In genomic region chr14:68346540-68347232, GRCh38 we compare ENCODE assay signal across 24 cellular contexts.
A peak's percentile ranks its signal among the peaks of the same experiment; 100 is the strongest.
DNase-seq lines count a peak whose midpoint lies in the region; ATAC-seq and TF ChIP-seq lines count a peak whose summit lies in the region.
"Had no signal": no experiment of that assay in that cellular context is flagged by ENCODE, and none has a peak within 500 bp of the region (broad histone marks: within the 10 kb centered on the region; RNA-seq: fewer than 3 reads in every experiment).

No MANE protein-coding gene starts in this region.

- H3K4me1 ChIP-seq in tibial nerve = peaks cover 0 to 20% (median 2%) of the 10 kb centered on the region in 4 donors
- H3K4me1 ChIP-seq: suprapubic skin had no signal

- no peak for TF ChIP-seq POLR2A in tibial nerve (IDR thresholded peaks at IDR 0.05)

- H3K27me3 ChIP-seq in tibial nerve = no peaks in the 10 kb centered on the region
- H3K27me3 ChIP-seq: heart left ventricle, suprapubic skin had no signal

- ATAC-seq in activated T-cell treated with anti-CD3 and anti-CD28 coated beads, Interleukin-2, amount 50 U/mL, for 72 hours (replicated peaks in 1 of 2) = no peak
- ATAC-seq: activated T-cell treated with anti-CD3 and anti-CD28 coated beads, Interleukin-2, amount 50 U/mL, for 4 hours; heart left ventricle; naive thymus-derived CD4-positive, alpha-beta T cell had no signal

- 41 to 59% methylated on average over 5 of the region's 5 CpGs for WGBS in tibial nerve, 2 donors

- H3K9me3 ChIP-seq in tibial nerve = no peaks in the 10 kb centered on the region
- H3K9me3 ChIP-seq: heart left ventricle, suprapubic skin had no signal

- H3K9me3 Mint-ChIP-seq in progenitor cell of endocrine pancreas (ENCODE audit: low read depth) = peaks cover 17% of the 10 kb centered on the region
- peaks cover 5 to 7% of the 10 kb centered on the region in 2 donors for H3K9me3 Mint-ChIP-seq in activated T-cell treated with anti-CD3 and anti-CD28 coated beads, Interleukin-2, amount 50 U/mL, for 72 hours

- H3K36me3 ChIP-seq in tibial nerve = no peaks in the 10 kb centered on the region
- H3K36me3 ChIP-seq: heart left ventricle, suprapubic skin, WERI-Rb-1 had no signal

- H3K27ac ChIP-seq in tibial nerve = peak overlapping the region in 2 of 4 donors; percentile 41 to 56
- H3K27ac ChIP-seq: heart left ventricle, suprapubic skin, WERI-Rb-1 had no signal

- peaks cover 8% of the 10 kb centered on the region for H3K4me1 Mint-ChIP-seq in progenitor cell of endocrine pancreas (ENCODE audit: low read depth)
- H3K4me1 Mint-ChIP-seq in activated T-cell treated with anti-CD3 and anti-CD28 coated beads, Interleukin-2, amount 50 U/mL, for 72 hours (ENCODE audit: low read depth) = peaks cover 6% of the 10 kb centered on the region

- H3K4me3 Mint-ChIP-seq in progenitor cell of endocrine pancreas (ENCODE audit: low read depth) = no peak overlapping the region
- H3K4me3 Mint-ChIP-seq in activated T-cell treated with anti-CD3 and anti-CD28 coated beads, Interleukin-2, amount 50 U/mL, for 72 hours = no peak overlapping the region
- H3K4me3 Mint-ChIP-seq: activated CD4-positive, alpha-beta T cell treated with anti-CD3 and anti-CD28 coated beads, Interleukin-2, amount 10 ng/mL, durations not matched to agents 7 days and 5 days; activated T-cell treated with anti-CD3 and anti-CD28 coated beads, Interleukin-2, amount 50 U/mL, for 4 hours; CD4-positive, alpha-beta memory T cell; naive thymus-derived CD4-positive, alpha-beta T cell had no signal

- peak overlapping the region; percentile 17 for H3K27ac Mint-ChIP-seq in progenitor cell of endocrine pancreas
- H3K27ac Mint-ChIP-seq in activated T-cell treated with anti-CD3 and anti-CD28 coated beads, Interleukin-2, amount 50 U/mL, for 72 hours = no peak overlapping the region
- H3K27ac Mint-ChIP-seq: activated CD4-positive, alpha-beta T cell treated with anti-CD3 and anti-CD28 coated beads, Interleukin-2, amount 10 ng/mL, durations not matched to agents 7 days and 5 days; CD4-positive, alpha-beta memory T cell had no signal

- H3K27me3 Mint-ChIP-seq in progenitor cell of endocrine pancreas = no peaks in the 10 kb centered on the region
- no peaks in the 10 kb centered on the region for H3K27me3 Mint-ChIP-seq in activated T-cell treated with anti-CD3 and anti-CD28 coated beads, Interleukin-2, amount 50 U/mL, for 72 hours (ENCODE audit: low read depth)
- H3K27me3 Mint-ChIP-seq: activated CD4-positive, alpha-beta T cell treated with anti-CD3 and anti-CD28 coated beads, Interleukin-2, amount 10 ng/mL, durations not matched to agents 7 days and 5 days; CD4-positive, alpha-beta memory T cell; naive thymus-derived CD4-positive, alpha-beta T cell had no signal

- DNase-seq in Ammon's horn (ENCODE audit: low spot score) (peak; percentile 62), amniotic epithelial cell (ENCODE audit: low read depth) (peak; percentile 45), inferior parietal cortex (ENCODE audit: extremely low spot score) (peak; percentile 43), progenitor cell of endocrine pancreas (ENCODE audit: low spot score, unreplicated experiment) (no peak), NCI-H510A (lab: John Stamatoyannopoulos, UW) (no peak), D341Med (ENCODE audit: low spot score) (no peak), tibial nerve (ENCODE audit: low spot score in 2 of 2) (no peak)
- no peak for DNase-seq in activated T-cell treated with anti-CD3 and anti-CD28 coated beads, Interleukin-2, amount 50 U/mL, for 72 hours
- DNase-seq: activated CD4-positive, alpha-beta T cell treated with anti-CD3 and anti-CD28 coated beads, Interleukin-2, amount 10 ng/mL, durations not matched to agents 7 days and 5 days; activated T-cell treated with anti-CD3 and anti-CD28 coated beads, Interleukin-2, amount 50 U/mL, for 4 hours; amniotic stem cell; CD4-positive, alpha-beta memory T cell; effector CD4-positive, alpha-beta T cell; heart left ventricle; naive thymus-derived CD4-positive, alpha-beta T cell; NCI-H146; NCI-H2171; NCI-H524 treated with DMSO at 0.1 percent for 48 hours; retina; SHP77; stimulated activated CD4-positive, alpha-beta T cell treated with anti-CD3 and anti-CD28 coated beads, Interleukin-2, amount 100 ng/mL, for 24 hours; T-helper 9 cell; WERI-Rb-1 had no signal

- peaks cover 11% of the 10 kb centered on the region for H3K36me3 Mint-ChIP-seq in progenitor cell of endocrine pancreas (ENCODE audit: insufficient read depth)
- peaks cover 3 to 6% of the 10 kb centered on the region in 2 donors for H3K36me3 Mint-ChIP-seq in activated T-cell treated with anti-CD3 and anti-CD28 coated beads, Interleukin-2, amount 50 U/mL, for 72 hours (ENCODE audit: insufficient read depth in 2 of 2)

- H3K4me3 ChIP-seq in tibial nerve = no peak overlapping the region
- H3K4me3 ChIP-seq: heart left ventricle, suprapubic skin had no signal

- no peak for TF ChIP-seq CTCF in progenitor cell of endocrine pancreas (IDR thresholded peaks at IDR 0.05; ENCODE audit: unreplicated experiment)
- TF ChIP-seq CTCF in tibial nerve (IDR thresholded peaks at IDR 0.05) = no peak

- no peak for TF ChIP-seq EP300 in tibial nerve (IDR thresholded peaks at IDR 0.05)

Comparison
In these comparisons a context has a peak if more than half of its experiments do, and no peak if none do; other contexts are left out.
1. DNase-seq: peak in Ammon's horn (single experiment), amniotic epithelial cell (single experiment) and inferior parietal cortex (single experiment); none in progenitor cell of endocrine pancreas (single experiment), NCI-H510A (single experiment), activated T-cell treated with anti-CD3 and anti-CD28 coated beads, Interleukin-2, amount 50 U/mL, for 72 hours (0 of 2), D341Med (single experiment) and tibial nerve (0 of 2).